ENCODE assay signal across 1 cellular context in genomic region chr12:31321565-31322228, GRCh38.
TF ChIP-seq lines count a peak whose summit lies in the region.

No MANE protein-coding gene starts in this region.

TF ChIP-seq in endothelial cell of umbilical vein, 7 proteins besides CTCF, POLR2A, EP300 and RAD21:
- TF ChIP-seq POLR2AphosphoS5 (IDR thresholded peaks at IDR 0.05; ENCODE audit: insufficient read depth, low read depth, low read length), result no peak
- no peak for TF ChIP-seq MYC (IDR thresholded peaks at IDR 0.05; ENCODE audit: low read depth, low read length)
- no peak for TF ChIP-seq EZH2 (IDR thresholded peaks at IDR 0.05; ENCODE audit: borderline replicate concordance, low read depth, low read length, severe bottlenecking)
- no peak for TF ChIP-seq MAX (IDR thresholded peaks at IDR 0.05; ENCODE audit: insufficient read depth, insufficient read length)
- TF ChIP-seq GATA2 (IDR thresholded peaks at IDR 0.05; ENCODE audit: insufficient read depth, insufficient read length, low read depth, low read length), result no peak
- no peak for TF ChIP-seq FOS (IDR thresholded peaks at IDR 0.05; ENCODE audit: borderline replicate concordance, insufficient read depth, low read length)
- TF ChIP-seq JUN (IDR thresholded peaks at IDR 0.05; ENCODE audit: borderline replicate concordance, insufficient read depth, insufficient read length, low read depth), result no peak
